In genomic region chr5:113513384-113514262, GRCh38 we compare ENCODE assay signal across 8 cellular contexts. TPM values are rescaled to one million over a fixed set of nuclear protein-coding genes. Genes with fewer than 3 reads are reported as not detected.
DNase-seq lines count a peak whose midpoint lies in the region; ATAC-seq and TF ChIP-seq lines count a peak whose summit lies in the region.

YTHDC2 (plus strand) TSS chr5:113513694; CDS start chr5:113513896, 202 bp downstream.

- peaks cover 0 to 9% (median 4%) of the 10 kb centered on the region in 4 donors for H3K4me1 ChIP-seq in right lobe of liver

- peak within 1 kb of the TSS; percentile 64 to 93 (median 73) for H3K4me3 ChIP-seq in right lobe of liver

- peak; percentile 78 for TF ChIP-seq POLR2A in right lobe of liver (IDR thresholded peaks at IDR 0.05)

- H3K36me3 Mint-ChIP-seq in CD14-positive monocyte, result peaks cover 15 to 27% of the 10 kb centered on the region in 2 donors

- under 1% methylated on average over 30 of the region's 69 CpGs for WGBS in right lobe of liver (ENCODE audit: insufficient coverage, low coverage, low lambda C conversion rate, missing lambda C conversion rate)

- intact Hi-C loops in CD14-positive monocyte (cut with micrococcal nuclease) (no loop called here), right lobe of liver (cut with DNase I) (no loop called here)

- peak within 1 kb of the TSS; percentile 85 to 93 for H3K4me3 Mint-ChIP-seq in CD14-positive monocyte

- H3K27ac ChIP-seq in right lobe of liver, result peak within 1 kb of the TSS; percentile 88 to 94 (median 88)

- peak within 1 kb of the TSS; percentile 89 to 95 (median 93) for H3K27ac Mint-ChIP-seq in CD14-positive monocyte

- no peaks in the 10 kb centered on the region for H3K36me3 ChIP-seq in right lobe of liver

- ATAC-seq in GM19328 (IDR thresholded peaks at IDR 0.05; ENCODE audit: unreplicated experiment) (peak; percentile 99), HG03520 (IDR thresholded peaks at IDR 0.05; ENCODE audit: unreplicated experiment) (peak; percentile 98), right lobe of liver (peak; percentile 92 to 97 (median 96))

- TF ChIP-seq CTCF in CD14-positive monocyte (IDR thresholded peaks at IDR 0.05) (no peak), right lobe of liver (IDR thresholded peaks at IDR 0.05) (peak in 3 of 4 donors; percentile 4 to 23 (median 8))

- no peaks in the 10 kb centered on the region for H3K9me3 ChIP-seq in right lobe of liver

- H3K27me3 Mint-ChIP-seq in CD14-positive monocyte (ENCODE audit: low read depth in 3 of 3), result peaks cover 16 to 25% (median 23%) of the 10 kb centered on the region in 3 donors

- peaks cover 0 to 3% (median 0%) of the 10 kb centered on the region in 7 donors for H3K9me3 Mint-ChIP-seq in CD14-positive monocyte

- H3K27me3 ChIP-seq in right lobe of liver, result no peaks in the 10 kb centered on the region

- peak; percentile 93 for DNase-seq in CD14-positive monocyte (ENCODE audit: low spot score)
- DNase-seq in NCI-H748 (lab: John Stamatoyannopoulos, UW; ENCODE audit: unreplicated experiment), result peak; percentile 90
- peak; percentile 88 to 90 for DNase-seq in activated CD4-positive, alpha-beta T cell treated with anti-CD3 and anti-CD28 coated beads, Interleukin-2, amount 50 U/mL, for 48 hours
- peak; percentile 64 to 88 for DNase-seq in dermis microvascular lymphatic vessel endothelial cell (ENCODE audit: low read depth in 2 of 2)
- DNase-seq in right lobe of liver, result peak; percentile 88 to 89 (median 89)
- peak; percentile 82 to 84 for DNase-seq in stimulated activated CD4-positive, alpha-beta T cell treated with anti-CD3 and anti-CD28 coated beads, Interleukin-4, amount 100 ng/mL, for 48 hours (ENCODE audit: low read depth in 2 of 2)

- H3K4me1 Mint-ChIP-seq in CD14-positive monocyte, result peaks cover 21% of the 10 kb centered on the region

RNA-seq across cellular contexts. Expression of gene YTHDC2, which starts in this region (rescaled TPM):
- polyA plus RNA-seq in CD14-positive monocyte, result 10 to 100 TPM in 1 of 2 donors, 1 to 10 TPM in 1; 5.8 to 10.3 TPM
- total RNA-seq in dermis microvascular lymphatic vessel endothelial cell (32.4 and 34.5 TPM in 2 replicates), right lobe of liver (10 to 100 TPM; 12.2 to 18.3 (median 15.7) TPM)

Comparison
In these comparisons a context has a peak if more than half of its experiments do, and no peak if none do; other contexts are left out.
1. Peak in every context shown above with its lines: DNase-seq, ATAC-seq, H3K4me3 ChIP-seq and H3K27ac ChIP-seq.